Comparison of ENCODE assay signal across 10 cellular contexts in genomic region chr1:223765036-223765718, GRCh38. TPM values are rescaled to one million over a fixed set of nuclear protein-coding genes. Genes with fewer than 3 reads are reported as not detected.
DNase-seq lines count a peak whose midpoint lies in the region; ATAC-seq and TF ChIP-seq lines count a peak whose summit lies in the region.
"Had no signal": no experiment of that assay in that cellular context is flagged by ENCODE, and none has a peak within 500 bp of the region (broad histone marks: within the 10 kb centered on the region; RNA-seq: fewer than 3 reads in every experiment).

No MANE protein-coding gene starts in this region.

- peaks cover 70% of the 10 kb centered on the region for H3K36me3 Mint-ChIP-seq in activated CD8-positive, alpha-beta T cell treated with anti-CD3 and anti-CD28 coated beads, Interleukin-2, amount 10 ng/mL, durations not matched to agents 7 days and 5 days (ENCODE audit: low read depth)
- H3K36me3 Mint-ChIP-seq in activated CD8-positive, alpha-beta T cell treated with anti-CD3 and anti-CD28 coated beads for 36 hours (ENCODE audit: low read depth) = peaks cover 20% of the 10 kb centered on the region

- in situ Hi-C loops in brain microvascular endothelial cell (cut with HindIII; ENCODE audit: low pct_ligation_motif_present, low sequenced_read_pairs) = no loop called here
- in situ Hi-C loops in transverse colon (cut with MboI; ENCODE audit: low pct_ligation_motif_present in 1 of 4, low pct_unique_long_range_greater_than_20kb in 1 of 4, low sequenced_read_pairs in 3 of 4) = no loop called here

- H3K27me3 ChIP-seq in brain microvascular endothelial cell (replicated peaks) (no peaks in the 10 kb centered on the region), transverse colon (no peaks in the 10 kb centered on the region)

- H3K9me3 ChIP-seq in transverse colon = no peaks in the 10 kb centered on the region

- POLR2A ChIA-PET in activated CD8-positive, alpha-beta T cell treated with anti-CD3 and anti-CD28 coated beads, Interleukin-2, amount 10 ng/mL, durations not matched to agents 7 days and 5 days (lab: Charles Lee) = no interaction called here
- POLR2A ChIA-PET in activated CD8-positive, alpha-beta T cell treated with anti-CD3 and anti-CD28 coated beads for 36 hours (lab: Charles Lee) = no interaction called here

- H3K27ac ChIP-seq in brain microvascular endothelial cell (peak overlapping the region; percentile 6), transverse colon (peak overlapping the region in 2 of 4 donors; percentile 7 to 36)

- TF ChIP-seq POLR2A in transverse colon (IDR thresholded peaks at IDR 0.05) = no peak

- no peaks in the 10 kb centered on the region for H3K9me3 Mint-ChIP-seq in activated CD8-positive, alpha-beta T cell treated with anti-CD3 and anti-CD28 coated beads, Interleukin-2, amount 10 ng/mL, durations not matched to agents 7 days and 5 days (ENCODE audit: insufficient read depth)
- no peaks in the 10 kb centered on the region for H3K9me3 Mint-ChIP-seq in activated CD8-positive, alpha-beta T cell treated with anti-CD3 and anti-CD28 coated beads for 36 hours
- H3K9me3 Mint-ChIP-seq: central memory CD8-positive, alpha-beta T cell had no signal

- CTCF ChIA-PET in activated CD8-positive, alpha-beta T cell treated with anti-CD3 and anti-CD28 coated beads, Interleukin-2, amount 10 ng/mL, durations not matched to agents 7 days and 5 days (lab: Charles Lee) = no interaction called here
- CTCF ChIA-PET in activated CD8-positive, alpha-beta T cell treated with anti-CD3 and anti-CD28 coated beads for 36 hours (lab: Charles Lee) = interaction anchor here (1.0 to 2.3 kb wide), 2 partner anchors 16 to 632 kb away, joined by 3 to 9 read pairs; no protein-coding TSS in a partner anchor

- no peak overlapping the region for H3K4me3 ChIP-seq in brain microvascular endothelial cell (ENCODE audit: low read depth, low read length)
- H3K4me3 ChIP-seq in transverse colon = no peak overlapping the region

- H3K36me3 ChIP-seq in brain microvascular endothelial cell (replicated peaks) (peaks cover 76% of the 10 kb centered on the region), transverse colon (peaks cover 0 to 58% (median 19%) of the 10 kb centered on the region in 4 donors)

- no peak overlapping the region for H3K4me3 Mint-ChIP-seq in activated CD8-positive, alpha-beta T cell treated with anti-CD3 and anti-CD28 coated beads, Interleukin-2, amount 10 ng/mL, durations not matched to agents 7 days and 5 days
- no peak overlapping the region for H3K4me3 Mint-ChIP-seq in activated CD8-positive, alpha-beta T cell treated with anti-CD3 and anti-CD28 coated beads for 36 hours
- H3K4me3 Mint-ChIP-seq: central memory CD8-positive, alpha-beta T cell had no signal

- DNase-seq in activated CD8-positive, alpha-beta T cell treated with anti-CD3 and anti-CD28 coated beads, Interleukin-2, amount 10 ng/mL, durations not matched to agents 7 days and 5 days = no peak
- DNase-seq in activated CD8-positive, alpha-beta T cell treated with anti-CD3 and anti-CD28 coated beads for 36 hours = no peak
- DNase-seq in brain microvascular endothelial cell (peak; percentile 52), medulla oblongata (ENCODE audit: extremely low spot score) (peak; percentile 92), transverse colon (peak; percentile 17), NOMO-1 treated with dmso at 0.1 percent for 144 hours (lab: John Stamatoyannopoulos, UW; ENCODE audit: unreplicated experiment) (no peak)
- DNase-seq: ACHN had no signal

- H3K27me3 Mint-ChIP-seq in activated CD8-positive, alpha-beta T cell treated with anti-CD3 and anti-CD28 coated beads, Interleukin-2, amount 10 ng/mL, durations not matched to agents 7 days and 5 days (ENCODE audit: low read depth) = no peaks in the 10 kb centered on the region
- H3K27me3 Mint-ChIP-seq in activated CD8-positive, alpha-beta T cell treated with anti-CD3 and anti-CD28 coated beads for 36 hours = no peaks in the 10 kb centered on the region
- H3K27me3 Mint-ChIP-seq: central memory CD8-positive, alpha-beta T cell had no signal

- TF ChIP-seq CTCF in activated CD8-positive, alpha-beta T cell treated with anti-CD3 and anti-CD28 coated beads for 36 hours (IDR thresholded peaks at IDR 0.05) = no peak
- TF ChIP-seq CTCF in brain microvascular endothelial cell (IDR thresholded peaks at IDR 0.05; ENCODE audit: low read depth, low read length, missing control alignments) = no peak
- no peak for TF ChIP-seq CTCF in transverse colon (IDR thresholded peaks at IDR 0.05)

- intact Hi-C loops in activated CD8-positive, alpha-beta T cell treated with anti-CD3 and anti-CD28 coated beads for 36 hours (cut with micrococcal nuclease) = no loop called here
- intact Hi-C loops in transverse colon (cut with DNase I; ENCODE audit: low total_unique reads) = no loop called here

- WGBS in transverse colon (ENCODE audit: low coverage in 1 of 2), 2 donors = 60 to 62% methylated on average over 2 to 9 of the region's 9 CpGs

- H3K27ac Mint-ChIP-seq in activated CD8-positive, alpha-beta T cell treated with anti-CD3 and anti-CD28 coated beads, Interleukin-2, amount 10 ng/mL, durations not matched to agents 7 days and 5 days = no peak overlapping the region
- no peak overlapping the region for H3K27ac Mint-ChIP-seq in activated CD8-positive, alpha-beta T cell treated with anti-CD3 and anti-CD28 coated beads for 36 hours

- no peaks in the 10 kb centered on the region for H3K4me1 ChIP-seq in transverse colon

- no peaks in the 10 kb centered on the region for H3K4me1 Mint-ChIP-seq in activated CD8-positive, alpha-beta T cell treated with anti-CD3 and anti-CD28 coated beads, Interleukin-2, amount 10 ng/mL, durations not matched to agents 7 days and 5 days (ENCODE audit: low read depth)
- no peaks in the 10 kb centered on the region for H3K4me1 Mint-ChIP-seq in activated CD8-positive, alpha-beta T cell treated with anti-CD3 and anti-CD28 coated beads for 36 hours (ENCODE audit: low read depth)
- H3K4me1 Mint-ChIP-seq: central memory CD8-positive, alpha-beta T cell had no signal

- ATAC-seq in activated CD8-positive, alpha-beta T cell treated with anti-CD3 and anti-CD28 coated beads, Interleukin-2, amount 10 ng/mL, durations not matched to agents 7 days and 5 days = peak; percentile 35
- ATAC-seq in activated CD8-positive, alpha-beta T cell treated with anti-CD3 and anti-CD28 coated beads for 36 hours = no peak
- no peak for ATAC-seq in GM21576 (IDR thresholded peaks at IDR 0.05; ENCODE audit: unreplicated experiment)
- ATAC-seq in HG02885 (IDR thresholded peaks at IDR 0.05; ENCODE audit: poor library complexity, unreplicated experiment) = no peak

- TF ChIP-seq EP300 in transverse colon (IDR thresholded peaks at IDR 0.05; ENCODE audit: low read depth) = no peak

RNA-seq across cellular contexts. Expression of gene CAPN2, which starts 52.8 kb away (rescaled TPM):
- total RNA-seq in activated CD8-positive, alpha-beta T cell treated with anti-CD3 and anti-CD28 coated beads, Interleukin-2, amount 10 ng/mL, durations not matched to agents 7 days and 5 days = 100 to 1,000 TPM; 176 to 178 TPM
- 10 to 100 TPM; 31.5 to 33.6 TPM for total RNA-seq in activated CD8-positive, alpha-beta T cell treated with anti-CD3 and anti-CD28 coated beads for 36 hours
- 100 to 1,000 TPM; 193 to 505 (median 387) TPM for total RNA-seq in transverse colon

Comparison
In these comparisons a context has a peak if more than half of its experiments do, and no peak if none do; other contexts are left out.
1. RNA of gene CAPN2, which starts 52.8 kb away (total RNA-seq): 193 to 505 TPM in transverse colon and 176 to 178 TPM in activated CD8-positive, alpha-beta T cell treated with anti-CD3 and anti-CD28 coated beads, Interleukin-2, amount 10 ng/mL, durations not matched to agents 7 days and 5 days; 31.5 to 33.6 TPM in activated CD8-positive, alpha-beta T cell treated with anti-CD3 and anti-CD28 coated beads for 36 hours; every median in the first group is over 4 times any median in the second.
2. DNase-seq: peak in brain microvascular endothelial cell (single experiment), medulla oblongata (single experiment) and transverse colon (single experiment); none in activated CD8-positive, alpha-beta T cell treated with anti-CD3 and anti-CD28 coated beads, Interleukin-2, amount 10 ng/mL, durations not matched to agents 7 days and 5 days (single experiment), activated CD8-positive, alpha-beta T cell treated with anti-CD3 and anti-CD28 coated beads for 36 hours (single experiment) and NOMO-1 treated with dmso at 0.1 percent for 144 hours (single experiment).